12 cellular contexts compared by ENCODE assay signal in genomic region chr20:47146703-47147102, GRCh38.
DNase-seq lines count a peak whose midpoint lies in the region; ATAC-seq and TF ChIP-seq lines count a peak whose summit lies in the region.
"Had no signal": no experiment of that assay in that cellular context is flagged by ENCODE, and none has a peak within 500 bp of the region (broad histone marks: within the 10 kb centered on the region; RNA-seq: fewer than 3 reads in every experiment).

No MANE protein-coding gene starts in this region.

- H3K36me3 ChIP-seq in RWPE2 (ENCODE audit: low read depth) (no peaks in the 10 kb centered on the region), fibroblast of lung (ENCODE audit: control insufficient read depth, insufficient read depth, low read length) (no peaks in the 10 kb centered on the region)
- H3K36me3 ChIP-seq: Peyer's patch, sigmoid colon, suprapubic skin had no signal

- H4K20me1 ChIP-seq in fibroblast of lung (ENCODE audit: control insufficient read depth, extremely low read depth, insufficient read depth, low read length), result no peaks in the 10 kb centered on the region

- no peak overlapping the region for H3K4me3 ChIP-seq in RWPE2 (ENCODE audit: severe bottlenecking)
- H3K4me3 ChIP-seq in fibroblast of lung (replicated peaks in 1 of 4; ENCODE audit: control extremely low read depth in 1 of 4, insufficient read depth in 1 of 4, low read depth in 3 of 4, low read length in 4 of 4), result no peak overlapping the region
- H3K4me3 ChIP-seq: Peyer's patch, sigmoid colon, suprapubic skin had no signal

- DNase-seq in NCI-H146 (lab: John Stamatoyannopoulos, UW) (peak; percentile 26), NCI-H146 treated with DMSO at 0.1 percent for 48 hours (lab: John Stamatoyannopoulos, UW; ENCODE audit: unreplicated experiment) (no peak), RWPE2 (ENCODE audit: low spot score) (no peak), fibroblast of lung (ENCODE audit: low read depth in 2 of 2) (peak; percentile 41 to 88), smooth muscle cell of the brain vasculature (ENCODE audit: low read depth, low spot score) (peak; percentile 47), SKM-1 (lab: John Stamatoyannopoulos, UW; ENCODE audit: unreplicated experiment) (no peak), D341Med (ENCODE audit: low spot score) (no peak), middle frontal gyrus (ENCODE audit: extremely low spot score, low spot score) (no peak)
- DNase-seq: DMS53, Peyer's patch, sigmoid colon had no signal

- no peak overlapping the region for H3K4me2 ChIP-seq in fibroblast of lung (ENCODE audit: extremely low read depth, insufficient read depth, low read length)

- H3K4me1 ChIP-seq in RWPE2 (ENCODE audit: insufficient read depth, poor library complexity, severe bottlenecking), result peaks cover 11% of the 10 kb centered on the region
- H3K4me1 ChIP-seq in fibroblast of lung (ENCODE audit: control insufficient read depth, extremely low read depth, insufficient read depth, low read length), result no peaks in the 10 kb centered on the region
- H3K4me1 ChIP-seq: Peyer's patch, sigmoid colon, suprapubic skin had no signal

- H2AFZ ChIP-seq in fibroblast of lung (ENCODE audit: low read length), result no peak overlapping the region

- H3K79me2 ChIP-seq in fibroblast of lung (ENCODE audit: control insufficient read depth, insufficient read depth, low read length), result no peaks in the 10 kb centered on the region

- H3K9me3 ChIP-seq in RWPE2 (ENCODE audit: severe bottlenecking), result no peaks in the 10 kb centered on the region
- no peaks in the 10 kb centered on the region for H3K9me3 ChIP-seq in fibroblast of lung (ENCODE audit: control insufficient read depth, insufficient read depth, low read depth, low read length)
- H3K9me3 ChIP-seq: Peyer's patch, sigmoid colon, suprapubic skin had no signal

- H3K27me3 ChIP-seq in RWPE2 (ENCODE audit: insufficient read depth, poor library complexity, severe bottlenecking) (no peaks in the 10 kb centered on the region), fibroblast of lung (ENCODE audit: control insufficient read depth, insufficient read depth, low read length) (no peaks in the 10 kb centered on the region)
- H3K27me3 ChIP-seq: Peyer's patch, sigmoid colon, suprapubic skin had no signal

- TF ChIP-seq CTCF in RWPE2 (IDR thresholded peaks at IDR 0.05; ENCODE audit: poor library complexity, severe bottlenecking) (no peak), fibroblast of lung (conservative IDR thresholded peaks at IDR 0.05 in 1 of 2, IDR thresholded peaks at IDR 0.05 in 1 of 2; ENCODE audit: low read depth in 1 of 2, low read length in 2 of 2) (no peak)

- peak; percentile 62 for ATAC-seq in RWPE2 (ENCODE audit: low read depth)

- H3K9ac ChIP-seq in fibroblast of lung (ENCODE audit: insufficient read depth, low read length), result no peak overlapping the region

- H3K27ac ChIP-seq in RWPE2 (ENCODE audit: poor library complexity, severe bottlenecking) (peak overlapping the region; percentile 15), fibroblast of lung (ENCODE audit: insufficient read depth, low read length) (no peak overlapping the region)
- H3K27ac ChIP-seq: Peyer's patch, sigmoid colon, suprapubic skin had no signal

Comparison
In these comparisons a context has a peak if more than half of its experiments do, and no peak if none do; other contexts are left out.
1. DNase-seq: peak in NCI-H146 (single experiment), fibroblast of lung (2 of 2) and smooth muscle cell of the brain vasculature (single experiment); none in NCI-H146 treated with DMSO at 0.1 percent for 48 hours (single experiment), RWPE2 (single experiment), SKM-1 (single experiment), D341Med (single experiment) and middle frontal gyrus (single experiment).